ENCODE assay signal across 1 cellular context in the genomic region with DNA sequence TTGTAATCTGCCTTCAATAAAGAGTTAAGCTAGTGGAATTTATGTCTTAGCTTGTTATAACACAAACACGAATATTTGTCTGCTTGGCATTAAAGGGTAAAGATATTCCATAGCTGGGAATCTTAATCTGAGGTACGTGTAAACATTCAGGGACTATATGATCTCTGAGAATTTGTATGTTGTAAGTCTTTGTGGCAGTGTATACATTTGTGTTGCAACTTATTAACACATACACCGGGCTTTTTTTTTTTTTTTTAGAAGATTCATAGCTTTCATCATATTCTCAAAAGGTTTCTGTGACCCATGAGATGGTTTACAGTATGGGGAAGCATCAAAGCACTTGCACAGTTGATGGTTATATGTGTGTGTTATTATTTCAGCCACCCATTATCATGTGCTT.
TF ChIP-seq lines count a peak whose summit lies in the region.

No MANE protein-coding gene starts in this region.

TF ChIP-seq in GM23338, 12 proteins besides CTCF, POLR2A, EP300 and RAD21 (continued from another document):
- TF ChIP-seq JUNB (IDR thresholded peaks at IDR 0.05; ENCODE audit: unreplicated experiment) (no peak), EZH2phosphoT487 (IDR thresholded peaks at IDR 0.05; ENCODE audit: unreplicated experiment) (no peak)
